1 cellular context compared by ENCODE assay signal in genomic region chr2:127208313-127208712, GRCh38.
TF ChIP-seq lines count a peak whose summit lies in the region.

No MANE protein-coding gene starts in this region.

TF ChIP-seq in H1, 55 proteins besides CTCF, POLR2A, EP300 and RAD21 (continued from another document):
- no peak for TF ChIP-seq ZNF274 (IDR thresholded peaks at IDR 0.05; ENCODE audit: borderline replicate concordance, extremely low read depth, low read length)
- TF ChIP-seq BCL11A (IDR thresholded peaks at IDR 0.05; ENCODE audit: low read depth in 2 of 2, low read length in 2 of 2) = no peak
- no peak for TF ChIP-seq CTBP2 (IDR thresholded peaks at IDR 0.05; ENCODE audit: borderline replicate concordance, insufficient read depth, insufficient read length, low read length)
- 0 out of 2 replicates have a peak, but pooled peaks have one; percentile 11 for TF ChIP-seq TAF1 (IDR thresholded peaks at IDR 0.05; ENCODE audit: low read depth, low read length)
- TF ChIP-seq TAF7 (optimal IDR thresholded peaks at IDR 0.05; ENCODE audit: borderline replicate concordance, low read depth, low read length) = no peak
- no peak for TF ChIP-seq BACH1 (IDR thresholded peaks at IDR 0.05; ENCODE audit: low read length)
- TF ChIP-seq CBX8 (IDR thresholded peaks at IDR 0.05; ENCODE audit: borderline replicate concordance, low read depth, low read length) = no peak
- TF ChIP-seq TBP (IDR thresholded peaks at IDR 0.05; ENCODE audit: low read depth, low read length) = no peak
- no peak for TF ChIP-seq EZH2 (IDR thresholded peaks at IDR 0.05; ENCODE audit: low read depth, low read length, severe bottlenecking)
- peak; percentile 85; the same call in 1 of the 2 replicates for TF ChIP-seq TCF12 (IDR thresholded peaks at IDR 0.05; ENCODE audit: low read depth, low read length)
- TF ChIP-seq SP1 (IDR thresholded peaks at IDR 0.05; ENCODE audit: low read depth, low read length) = 0 out of 2 replicates have a peak, but pooled peaks have one; percentile 61
- TF ChIP-seq KDM1A (IDR thresholded peaks at IDR 0.05; ENCODE audit: borderline replicate concordance, low read length) = no peak
- TF ChIP-seq HDAC6 (IDR thresholded peaks at IDR 0.05; ENCODE audit: low read depth, low read length) = no peak
- TF ChIP-seq CEBPB (IDR thresholded peaks at IDR 0.05; ENCODE audit: low read depth, low read length) = no peak
- TF ChIP-seq RXRA (IDR thresholded peaks at IDR 0.05; ENCODE audit: insufficient read depth, low read depth, low read length) = no peak
- TF ChIP-seq RBBP5 (IDR thresholded peaks at IDR 0.05; ENCODE audit: borderline replicate concordance, low read depth, low read length) = no peak
- TF ChIP-seq CBX5 (IDR thresholded peaks at IDR 0.05; ENCODE audit: low read depth, low read length) = no peak
- no peak for TF ChIP-seq GABPA (IDR thresholded peaks at IDR 0.05; ENCODE audit: borderline replicate concordance, insufficient read depth, low read length)
- no peak for TF ChIP-seq POU5F1 (IDR thresholded peaks at IDR 0.05; ENCODE audit: low read depth, low read length)
- no peak for TF ChIP-seq SP2 (IDR thresholded peaks at IDR 0.05; ENCODE audit: low read length)
- TF ChIP-seq NANOG (IDR thresholded peaks at IDR 0.05; ENCODE audit: insufficient read depth, low read depth, low read length, poor library complexity, severe bottlenecking) = no peak
- TF ChIP-seq SP4 (IDR thresholded peaks at IDR 0.05; ENCODE audit: low read length) = no peak
- no peak for TF ChIP-seq SRF (IDR thresholded peaks at IDR 0.05; ENCODE audit: low read depth, low read length)
- no peak for TF ChIP-seq KDM4A (IDR thresholded peaks at IDR 0.05; ENCODE audit: low read depth, low read length, severe bottlenecking)
- no peak for TF ChIP-seq SIRT6 (IDR thresholded peaks at IDR 0.05; ENCODE audit: low read length)
- TF ChIP-seq CHD7 (IDR thresholded peaks at IDR 0.05; ENCODE audit: insufficient replicate concordance, low read length) = no peak
- TF ChIP-seq CHD1 (IDR thresholded peaks at IDR 0.05; ENCODE audit: low read depth, low read length) = no peak
- TF ChIP-seq ATF3 (IDR thresholded peaks at IDR 0.05; ENCODE audit: insufficient read depth, low read depth, low read length) = no peak
- TF ChIP-seq RFX5 (IDR thresholded peaks at IDR 0.05; ENCODE audit: borderline replicate concordance, low read depth, low read length) = no peak
- no peak for TF ChIP-seq JUND (IDR thresholded peaks at IDR 0.05; ENCODE audit: low read length)
- TF ChIP-seq POLR2AphosphoS5 (IDR thresholded peaks at IDR 0.05; ENCODE audit: low read depth, low read length) = no peak
- no peak for TF ChIP-seq NRF1 (IDR thresholded peaks at IDR 0.05; ENCODE audit: low read depth, low read length)
- no peak for TF ChIP-seq BRCA1 (IDR thresholded peaks at IDR 0.05; ENCODE audit: low read depth, low read length)
- no peak for TF ChIP-seq SAP30 (IDR thresholded peaks at IDR 0.05; ENCODE audit: insufficient read depth, insufficient replicate concordance, low read length)
TF ChIP-seq in H1: peak in this region for 6.
